28 cellular contexts compared by ENCODE assay signal in the genomic region with DNA sequence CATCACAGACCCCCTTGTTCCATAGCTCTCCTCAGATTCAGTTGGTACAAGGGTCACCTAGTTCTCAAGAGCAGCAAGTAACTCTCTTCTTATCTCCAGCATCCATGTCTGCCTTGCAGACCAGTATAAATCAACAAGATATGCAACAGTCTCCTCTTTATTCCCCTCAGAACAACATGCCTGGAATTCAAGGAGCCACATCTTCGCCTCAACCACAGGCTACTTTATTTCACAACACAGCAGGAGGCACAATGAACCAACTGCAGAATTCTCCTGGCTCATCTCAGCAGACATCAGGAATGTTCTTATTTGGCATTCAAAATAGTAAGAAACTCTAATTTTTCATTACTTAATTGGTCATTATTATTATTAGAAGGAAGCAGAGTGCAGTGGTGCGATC.
"Had no signal": no experiment of that assay in that cellular context is flagged by ENCODE, and none has a peak within 500 bp of the region (broad histone marks: within the 10 kb centered on the region; RNA-seq: fewer than 3 reads in every experiment).

No MANE protein-coding gene starts in this region.

- H3K27me3 Mint-ChIP-seq: activated CD4-positive, alpha-beta memory T cell treated with anti-CD3 and anti-CD28 coated beads, Interleukin-2, amount 10 ng/mL, durations not matched to agents 7 days and 5 days; activated CD4-positive, alpha-beta T cell treated with anti-CD3 and anti-CD28 coated beads for 36 hours; activated naive CD8-positive, alpha-beta T cell treated with anti-CD3 and anti-CD28 coated beads, Interleukin-2, amount 50 U/mL, for 24 hours; activated T-helper 17 cell treated with anti-CD3 and anti-CD28 coated beads, Interleukin-2, amount 50 U/mL, for 72 hours; T-cell had no signal

- DNase-seq: activated CD4-positive, alpha-beta memory T cell treated with anti-CD3 and anti-CD28 coated beads, Interleukin-2, amount 10 ng/mL, durations not matched to agents 7 days and 5 days; activated CD4-positive, alpha-beta T cell treated with anti-CD3 and anti-CD28 coated beads for 36 hours; activated CD4-positive, alpha-beta T cell treated with anti-CD3 and anti-CD28 coated beads, Interleukin-2, amount 50 U/mL, for 1 hour; activated gamma-delta T cell; activated naive CD4-positive, alpha-beta T cell treated with anti-CD3 and anti-CD28 coated beads for 36 hours; activated naive CD8-positive, alpha-beta T cell treated with anti-CD3 and anti-CD28 coated beads, Interleukin-2, amount 50 U/mL, for 24 hours; activated T-cell treated with anti-CD3 and anti-CD28 coated beads for 4 hours; activated T-cell treated with anti-CD3 and anti-CD28 coated beads, Interleukin-2, amount 50 U/mL, for 48 hours; amygdala; central memory CD4-positive, alpha-beta T cell; MM.1S; NCI-H1105; NCI-H1436; NCI-H1694 treated with DMSO at 0.1 percent for 48 hours; NCI-H2029 treated with DMSO at 0.1 percent for 48 hours; NCI-H510A treated with DMSO at 0.1 percent for 48 hours; NCI-H69; NK-92 treated with Interleukin-12 subunit alpha and Interleukin-12 subunit beta, amount 100 ng/mL, for 24 hours; OCI-M1; RPMI8226; T-cell; T-helper 2 cell; T1000 had no signal

- H3K27ac Mint-ChIP-seq: activated CD4-positive, alpha-beta memory T cell treated with anti-CD3 and anti-CD28 coated beads, Interleukin-2, amount 10 ng/mL, durations not matched to agents 7 days and 5 days; T-cell had no signal

- ATAC-seq: activated CD4-positive, alpha-beta T cell treated with anti-CD3 and anti-CD28 coated beads for 36 hours; activated naive CD8-positive, alpha-beta T cell treated with anti-CD3 and anti-CD28 coated beads, Interleukin-2, amount 50 U/mL, for 24 hours; activated T-helper 17 cell treated with anti-CD3 and anti-CD28 coated beads, Interleukin-2, amount 50 U/mL, for 72 hours; Panc1; Right ventricle myocardium inferior; T-cell had no signal

- H3K4me1 Mint-ChIP-seq: T-cell had no signal

- H3K9me3 Mint-ChIP-seq: activated CD4-positive, alpha-beta memory T cell treated with anti-CD3 and anti-CD28 coated beads, Interleukin-2, amount 10 ng/mL, durations not matched to agents 7 days and 5 days; activated naive CD4-positive, alpha-beta T cell treated with anti-CD3 and anti-CD28 coated beads for 36 hours; activated naive CD8-positive, alpha-beta T cell treated with anti-CD3 and anti-CD28 coated beads, Interleukin-2, amount 50 U/mL, for 24 hours; activated T-helper 17 cell treated with anti-CD3 and anti-CD28 coated beads, Interleukin-2, amount 50 U/mL, for 72 hours; T-cell had no signal

- H3K4me3 ChIP-seq: SK-N-MC had no signal

- H3K4me3 Mint-ChIP-seq: activated CD4-positive, alpha-beta memory T cell treated with anti-CD3 and anti-CD28 coated beads, Interleukin-2, amount 10 ng/mL, durations not matched to agents 7 days and 5 days; activated CD4-positive, alpha-beta T cell treated with anti-CD3 and anti-CD28 coated beads for 36 hours; activated naive CD4-positive, alpha-beta T cell treated with anti-CD3 and anti-CD28 coated beads for 36 hours; activated naive CD8-positive, alpha-beta T cell treated with anti-CD3 and anti-CD28 coated beads, Interleukin-2, amount 50 U/mL, for 24 hours; activated T-helper 17 cell treated with anti-CD3 and anti-CD28 coated beads, Interleukin-2, amount 50 U/mL, for 72 hours; T-cell had no signal

- H3K27ac ChIP-seq: SK-N-MC, VCaP had no signal
